Comparison of ENCODE assay signal across 25 cellular contexts in the genomic region with DNA sequence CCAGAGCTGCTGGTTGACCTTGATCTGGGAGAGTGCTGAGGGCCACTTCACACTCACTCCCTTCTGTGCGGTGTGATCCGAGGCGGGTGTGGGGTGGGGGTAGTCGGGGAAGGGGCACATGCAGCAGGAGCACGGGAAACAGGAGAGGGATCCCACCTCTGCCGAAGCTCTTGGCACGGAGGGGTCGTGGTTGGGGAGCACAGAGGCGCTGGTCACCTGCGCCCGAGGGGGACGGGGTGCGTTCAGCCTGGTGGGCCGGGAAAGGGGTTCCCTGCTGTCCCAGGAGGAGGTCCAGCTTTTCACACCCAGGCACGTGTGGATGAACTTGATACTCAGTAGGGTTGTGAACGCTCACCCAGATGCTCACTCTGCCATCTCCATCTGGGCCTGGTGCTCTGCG. TPM values are rescaled to one million over a fixed set of nuclear protein-coding genes. Genes with fewer than 3 reads are reported as not detected.
DNase-seq lines count a peak whose midpoint lies in the region; ATAC-seq, FAIRE-seq and TF ChIP-seq lines count a peak whose summit lies in the region.
"Had no signal": no experiment of that assay in that cellular context is flagged by ENCODE, and none has a peak within 500 bp of the region (broad histone marks: within the 10 kb centered on the region; RNA-seq: fewer than 3 reads in every experiment).

No MANE protein-coding gene starts in this region.

- H4K20me1 ChIP-seq in osteoblast (ENCODE audit: insufficient read depth, low read length) (peaks cover 17% of the 10 kb centered on the region), Karpas-422 (ENCODE audit: insufficient read depth, low read depth, low read length) (peaks cover 40% of the 10 kb centered on the region)

- H3K4me2 ChIP-seq in osteoblast (ENCODE audit: insufficient read depth, low read length) (peak overlapping the region; percentile 57), Karpas-422 (ENCODE audit: low read depth, low read length, poor library complexity, severe bottlenecking) (no peak overlapping the region)
- H3K4me2 ChIP-seq: SK-N-SH had no signal

- H2AFZ ChIP-seq in osteoblast (ENCODE audit: low read length), result no peak overlapping the region
- no peak overlapping the region for H2AFZ ChIP-seq in Karpas-422 (ENCODE audit: low read length)

- H3K79me2 ChIP-seq in osteoblast (ENCODE audit: insufficient read depth, low read length) (peaks cover 49% of the 10 kb centered on the region), Karpas-422 (ENCODE audit: low read length) (no peaks in the 10 kb centered on the region)

- no peak overlapping the region for H3K9ac ChIP-seq in Karpas-422 (ENCODE audit: low read length)
- H3K9ac ChIP-seq: SK-N-SH had no signal

- no peak for TF ChIP-seq POLR2A in H54 (IDR thresholded peaks at IDR 0.05; ENCODE audit: low read depth, low read length)

- no peak for FAIRE-seq in H54 (lab: Jason Lieb, UNC)
- FAIRE-seq: A204.1, G401.6, GM19239 had no signal

- no peak overlapping the region for H3K4me3 ChIP-seq in AG04450 (ENCODE audit: low read depth, low read length)
- peak overlapping the region; percentile 24 for H3K4me3 ChIP-seq in osteoblast (ENCODE audit: insufficient read depth, low read length)
- no peak overlapping the region for H3K4me3 ChIP-seq in Karpas-422 (ENCODE audit: low read length)

- ATAC-seq in GM19351 (IDR thresholded peaks at IDR 0.05; ENCODE audit: unreplicated experiment), result no peak

- CTCF ChIA-PET in AG04450 (lab: Charles Lee) (no interaction called here), RWPE1 (lab: Yijun Ruan, JAX) (no interaction called here)

- POLR2A ChIA-PET in AG04450 (lab: Yijun Ruan, JAX), result no interaction called here
- POLR2A ChIA-PET in RWPE1 (lab: Yijun Ruan, JAX; ENCODE audit: low non-redundant PET), result no interaction called here

- H3K27ac ChIP-seq in AG04450 (ENCODE audit: low read depth, low read length) (peak overlapping the region; percentile 47), RWPE1 (peak overlapping the region; percentile 89), epithelial cell of prostate (peak overlapping the region; percentile 68), osteoblast (ENCODE audit: low read depth, low read length) (peak overlapping the region; percentile 86), Karpas-422 (ENCODE audit: low read length) (no peak overlapping the region)

- H3K36me3 ChIP-seq in osteoblast (ENCODE audit: insufficient read depth, low read length) (peaks cover 19% of the 10 kb centered on the region), Karpas-422 (ENCODE audit: insufficient read depth, low read length) (no peaks in the 10 kb centered on the region)

- H3K27me3 ChIP-seq in AG04450 (ENCODE audit: control insufficient read depth, insufficient read depth, low read length), result no peaks in the 10 kb centered on the region
- no peaks in the 10 kb centered on the region for H3K27me3 ChIP-seq in osteoblast (ENCODE audit: insufficient read depth, low read length)
- no peaks in the 10 kb centered on the region for H3K27me3 ChIP-seq in Karpas-422 (ENCODE audit: low read length)

- H3K9me3 ChIP-seq in AG04450 (ENCODE audit: control insufficient read depth, insufficient read depth, low read length) (peaks cover 7% of the 10 kb centered on the region; the same call in 1 of the 2 replicates), osteoblast (ENCODE audit: low read depth, low read length) (no peaks in the 10 kb centered on the region), Karpas-422 (ENCODE audit: low read length) (no peaks in the 10 kb centered on the region)
- H3K9me3 ChIP-seq: SK-N-SH had no signal

- TF ChIP-seq CTCF in AG04450 (IDR thresholded peaks at IDR 0.05; ENCODE audit: low read depth, low read length) (no peak), RWPE1 (conservative IDR thresholded peaks at IDR 0.05; ENCODE audit: low read depth) (no peak), osteoblast (IDR thresholded peaks at IDR 0.05; ENCODE audit: extremely low read depth, low read depth, low read length) (no peak)

- DNase-seq in AG04450 (ENCODE audit: low read depth, low spot score) (no peak), RWPE1 (ENCODE audit: low spot score) (no peak), epithelial cell of prostate (ENCODE audit: low read depth, low spot score) (no peak), osteoblast (ENCODE audit: insufficient read length, low spot score, missing footprints) (no peak), NCI-H526 treated with DMSO at 0.1 percent for 48 hours (lab: John Stamatoyannopoulos, UW) (no peak), Karpas-422 (no peak), H54 (ENCODE audit: insufficient read length, low spot score) (no peak)
- DNase-seq: CD4-positive, alpha-beta memory T cell; COR-L47; Kasumi-1; MV-4-11; NCI-H1105 treated with DMSO at 0.1 percent for 48 hours; NCI-H146; NCI-H2029; NCI-H446; NCI-H69; RPMI8226; SK-N-SH had no signal

- H3K4me1 ChIP-seq in osteoblast (ENCODE audit: insufficient read depth, low read length) (peaks cover 20% of the 10 kb centered on the region), Karpas-422 (ENCODE audit: low read length) (peaks cover 36% of the 10 kb centered on the region)

- H3K9me2 ChIP-seq in Karpas-422 (replicated peaks; ENCODE audit: insufficient read depth, low read length), result no peaks in the 10 kb centered on the region
- H3K9me2 ChIP-seq: SK-N-SH had no signal

RNA-seq across cellular contexts. Expression of gene SS18L1, which starts 17.3 kb away (rescaled TPM):
- 6.5 and 6.8 TPM in 2 replicates for polyA plus RNA-seq in AG04450 (2011; rRNA removed)
- 8.6 and 9.9 TPM in 2 replicates for polyA minus RNA-seq in AG04450 (2011; rRNA and poly(A)+ RNA removed)
- total RNA-seq in osteoblast, result 12.7 TPM in 2 replicates
- 12.3 and 13.1 TPM in 2 replicates for total RNA-seq in Karpas-422 (2014; rRNA removed; shearing (Covaris generic); ENCODE audit: low replicate concordance)

RNA-seq across cellular contexts. Expression of gene PSMA7, which starts 17.7 kb away (rescaled TPM):
- 368 and 383 TPM in 2 replicates for polyA plus RNA-seq in AG04450 (2011; rRNA removed)
- 147 and 177 TPM in 2 replicates for polyA minus RNA-seq in AG04450 (2011; rRNA and poly(A)+ RNA removed)
- 208 and 215 TPM in 2 replicates for total RNA-seq in osteoblast
- total RNA-seq in Karpas-422 (2014; rRNA removed; shearing (Covaris generic); ENCODE audit: low replicate concordance), result 181 and 259 TPM in 2 replicates

RNA-seq across cellular contexts. Expression of gene MTG2, which starts 22.0 kb away (rescaled TPM):
- 15.6 and 17.1 TPM in 2 replicates for polyA plus RNA-seq in AG04450 (2011; rRNA removed)
- polyA minus RNA-seq in AG04450 (2011; rRNA and poly(A)+ RNA removed), result 8.9 and 11.7 TPM in 2 replicates
- 22.1 and 25.0 TPM in 2 replicates for total RNA-seq in osteoblast
- total RNA-seq in Karpas-422 (2014; rRNA removed; shearing (Covaris generic); ENCODE audit: low replicate concordance), result 20.2 and 31.5 TPM in 2 replicates

RNA-seq across cellular contexts. Expression of gene LSM14B, which starts 38.6 kb away (rescaled TPM):
- polyA plus RNA-seq in AG04450 (2011; rRNA removed), result 26.2 and 30.7 TPM in 2 replicates
- 22.7 and 29.6 TPM in 2 replicates for polyA minus RNA-seq in AG04450 (2011; rRNA and poly(A)+ RNA removed)
- total RNA-seq in osteoblast, result 41.8 and 48.5 TPM in 2 replicates
- 16.1 and 32.3 TPM in 2 replicates for total RNA-seq in Karpas-422 (2014; rRNA removed; shearing (Covaris generic); ENCODE audit: low replicate concordance)

RNA-seq across cellular contexts. Expression of gene HRH3, which starts 59.2 kb away (rescaled TPM):
- polyA plus RNA-seq in AG04450 (2011; rRNA removed), result not detected in 2 replicates
- polyA minus RNA-seq in AG04450 (2011; rRNA and poly(A)+ RNA removed), result not detected in 2 replicates
- not detected in 2 replicates for total RNA-seq in osteoblast
- total RNA-seq in Karpas-422 (2014; rRNA removed; shearing (Covaris generic); ENCODE audit: low replicate concordance), result not detected in 2 replicates
- total RNA-seq: CD4-positive, alpha-beta memory T cell; H4; HT-29; M059J had no signal
- polyA plus RNA-seq: CD4-positive, alpha-beta memory T cell had no signal
